ENCODE assay signal across 22 cellular contexts in the genomic region with DNA sequence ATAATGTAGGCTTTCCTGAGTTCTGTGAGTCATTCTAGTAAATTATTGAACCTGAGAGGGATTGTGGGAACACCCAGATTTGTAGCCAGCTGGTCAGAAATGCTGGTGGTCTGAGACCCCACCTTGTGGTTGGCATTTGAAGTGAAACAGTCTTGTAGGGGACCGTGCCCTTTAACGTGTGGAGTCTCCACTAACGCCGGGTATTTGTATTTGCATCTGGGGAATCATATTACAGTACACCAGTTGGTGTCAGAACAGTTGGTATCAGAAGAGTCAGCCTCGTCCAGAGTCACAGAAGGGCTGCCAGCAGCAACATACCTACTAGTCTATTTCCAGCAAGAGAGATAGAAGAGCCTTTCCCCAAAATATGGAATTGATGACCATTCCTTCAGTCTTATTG. TPM values are rescaled to one million over a fixed set of nuclear protein-coding genes. Genes with fewer than 3 reads are reported as not detected.
A peak's percentile ranks its signal among the peaks of the same experiment; 100 is the strongest.
DNase-seq lines count a peak whose midpoint lies in the region; ATAC-seq and TF ChIP-seq lines count a peak whose summit lies in the region.
"Had no signal": no experiment of that assay in that cellular context is flagged by ENCODE, and none has a peak within 500 bp of the region (broad histone marks: within the 10 kb centered on the region; RNA-seq: fewer than 3 reads in every experiment).

No MANE protein-coding gene starts in this region.

- H3K4me2 ChIP-seq in neural progenitor cell = no peak overlapping the region
- H3K4me2 ChIP-seq: KMS-11, SK-N-SH had no signal

- TF ChIP-seq CTCF in heart right ventricle (IDR thresholded peaks at IDR 0.05) = peak in 5 of 9 donors; percentile 10 to 41 (median 29)
- peak; percentile 6 for TF ChIP-seq CTCF in neural progenitor cell (IDR thresholded peaks at IDR 0.05)
- no peak for TF ChIP-seq CTCF in endothelial cell (IDR thresholded peaks at IDR 0.05; ENCODE audit: unreplicated experiment)
- no peak for TF ChIP-seq CTCF in uterus (IDR thresholded peaks at IDR 0.05)

- H3F3A ChIP-seq in neural progenitor cell (ENCODE audit: low read depth) = no peaks in the 10 kb centered on the region

- H3K4me3 Mint-ChIP-seq in neural progenitor cell (no peak overlapping the region), endothelial cell (ENCODE audit: unreplicated experiment) (no peak overlapping the region)
- H3K4me3 Mint-ChIP-seq: effector memory CD8-positive, alpha-beta T cell; naive thymus-derived CD8-positive, alpha-beta T cell had no signal

- H3K9me3 ChIP-seq in heart right ventricle (no peaks in the 10 kb centered on the region), neural progenitor cell (ENCODE audit: low read depth) (no peaks in the 10 kb centered on the region), uterus (no peaks in the 10 kb centered on the region)
- H3K9me3 ChIP-seq: body of pancreas, ovary, SK-N-SH had no signal

- 36 to 50% methylated on average over 5 of the region's 5 CpGs for WGBS in heart right ventricle, 2 donors

- H2AFZ ChIP-seq in neural progenitor cell (replicated peaks) = no peak overlapping the region

- peak; percentile 72 to 95 (median 88) for ATAC-seq in heart right ventricle
- ATAC-seq in HG02642 (IDR thresholded peaks at IDR 0.05; ENCODE audit: poor library complexity, unreplicated experiment) = no peak
- ATAC-seq: body of pancreas; effector memory CD8-positive, alpha-beta T cell; HCT116; naive thymus-derived CD8-positive, alpha-beta T cell had no signal

- H3K4me1 Mint-ChIP-seq in neural progenitor cell (peaks cover 13% of the 10 kb centered on the region), endothelial cell (ENCODE audit: unreplicated experiment) (peaks cover 4% of the 10 kb centered on the region)
- H3K4me1 Mint-ChIP-seq: naive thymus-derived CD8-positive, alpha-beta T cell had no signal

- H3K27me3 ChIP-seq in heart right ventricle = no peaks in the 10 kb centered on the region
- no peaks in the 10 kb centered on the region for H3K27me3 ChIP-seq in neural progenitor cell
- no peaks in the 10 kb centered on the region for H3K27me3 ChIP-seq in uterus
- H3K27me3 ChIP-seq: body of pancreas, ovary had no signal

- no peak for TF ChIP-seq POLR2A in uterus (IDR thresholded peaks at IDR 0.05)

- intact Hi-C loops in heart right ventricle (cut with DNase I) = no loop called here
- intact Hi-C loops in uterus (cut with DNase I; ENCODE audit: low total_unique reads) = no loop called here

- DNase-seq in NCI-H510A treated with DMSO at 0.1 percent for 48 hours (lab: John Stamatoyannopoulos, UW) = peak; percentile 55
- DNase-seq in NCI-H510A (lab: John Stamatoyannopoulos, UW) = no peak
- peak; percentile 72 for DNase-seq in NCI-H524 treated with DMSO at 0.1 percent for 48 hours (lab: John Stamatoyannopoulos, UW)
- DNase-seq in heart right ventricle = peak in 1 of 2 donors; percentile 20
- DNase-seq in neural progenitor cell (ENCODE audit: low spot score) = no peak
- DNase-seq in endothelial cell (ENCODE audit: low spot score) = no peak
- no peak for DNase-seq in uterus
- DNase-seq: activated CD4-positive, alpha-beta T cell treated with anti-CD3 and anti-CD28 coated beads, Interleukin-2, amount 50 U/mL, for 4 hours; activated CD8-positive, alpha-beta memory T cell treated with anti-CD3 and anti-CD28 coated beads, Interleukin-2, amount 50 U/mL, for 4 hours; DMS79; effector memory CD8-positive, alpha-beta T cell; kidney glomerular epithelial cell; mesendoderm; MV-4-11; naive thymus-derived CD8-positive, alpha-beta T cell; ovary; SK-N-SH; T-helper 9 cell had no signal

- H3K27me3 Mint-ChIP-seq in neural progenitor cell (ENCODE audit: insufficient read depth, low read depth) (peaks cover 2% of the 10 kb centered on the region), endothelial cell (ENCODE audit: unreplicated experiment) (no peaks in the 10 kb centered on the region)
- H3K27me3 Mint-ChIP-seq: effector memory CD8-positive, alpha-beta T cell; naive thymus-derived CD8-positive, alpha-beta T cell had no signal

- H3K36me3 ChIP-seq in heart right ventricle (no peaks in the 10 kb centered on the region), neural progenitor cell (no peaks in the 10 kb centered on the region), uterus (no peaks in the 10 kb centered on the region)
- H3K36me3 ChIP-seq: ovary had no signal

- no peak overlapping the region for H3K4me3 ChIP-seq in heart right ventricle
- no peak overlapping the region for H3K4me3 ChIP-seq in neural progenitor cell
- no peak overlapping the region for H3K4me3 ChIP-seq in uterus
- H3K4me3 ChIP-seq: body of pancreas, ovary had no signal

- no peaks in the 10 kb centered on the region for H3K36me3 Mint-ChIP-seq in neural progenitor cell
- peaks cover 10% of the 10 kb centered on the region for H3K36me3 Mint-ChIP-seq in endothelial cell (ENCODE audit: low read depth, unreplicated experiment)

- H3K27ac Mint-ChIP-seq in neural progenitor cell (no peak overlapping the region), endothelial cell (ENCODE audit: unreplicated experiment) (no peak overlapping the region)
- H3K27ac Mint-ChIP-seq: effector memory CD8-positive, alpha-beta T cell; naive thymus-derived CD8-positive, alpha-beta T cell had no signal

- H3K4me1 ChIP-seq in heart right ventricle (peaks cover 0 to 6% (median 0%) of the 10 kb centered on the region in 9 donors), neural progenitor cell (peaks cover 15% of the 10 kb centered on the region), uterus (no peaks in the 10 kb centered on the region)
- H3K4me1 ChIP-seq: body of pancreas had no signal

- no peaks in the 10 kb centered on the region for H3K79me2 ChIP-seq in neural progenitor cell (ENCODE audit: low read depth)

- no peaks in the 10 kb centered on the region for H3K9me3 Mint-ChIP-seq in neural progenitor cell
- H3K9me3 Mint-ChIP-seq in endothelial cell (ENCODE audit: unreplicated experiment) = no peaks in the 10 kb centered on the region
- H3K9me3 Mint-ChIP-seq: effector memory CD8-positive, alpha-beta T cell; naive thymus-derived CD8-positive, alpha-beta T cell had no signal

- no peaks in the 10 kb centered on the region for H4K20me1 ChIP-seq in neural progenitor cell (ENCODE audit: low read depth)

- H3K27ac ChIP-seq in heart right ventricle (peak overlapping the region in 4 of 10 donors; percentile 6 to 44 (median 14)), neural progenitor cell (no peak overlapping the region), uterus (no peak overlapping the region)
- H3K27ac ChIP-seq: body of pancreas, KMS-11, ovary had no signal

- no peak overlapping the region for H3K9ac ChIP-seq in neural progenitor cell
- H3K9ac ChIP-seq: KMS-11, SK-N-SH had no signal

RNA-seq across cellular contexts. Expression of gene PTPN4, which starts 38.3 kb away (rescaled TPM):
- total RNA-seq in heart right ventricle (10 to 100 TPM; 25.9 to 56.1 (median 49.8) TPM), neural progenitor cell (ENCODE audit: low replicate concordance) (51.8 and 52.1 TPM in 2 replicates), endothelial cell (ENCODE audit: unreplicated experiment) (51.0 TPM), uterus (10 to 100 TPM; 35.6 to 61.5 (median 51.6) TPM)
- 1 to 10 TPM; 2.5 to 3.7 TPM for polyA plus RNA-seq in heart right ventricle

RNA-seq across cellular contexts. Expression of gene TMEM177, which starts 42.5 kb away (rescaled TPM):
- total RNA-seq in heart right ventricle (10 to 100 TPM in 5 of 10 donors, 1 to 10 TPM in 5; 8.5 to 14.6 (median 9.8) TPM), neural progenitor cell (ENCODE audit: low replicate concordance) (12.2 and 26.6 TPM in 2 replicates), endothelial cell (ENCODE audit: unreplicated experiment) (20.9 TPM), uterus (10 to 100 TPM in 3 of 4 donors, not detected in 1; 15.1 to 31.0 (median 16.0) TPM)
- 10 to 100 TPM in 1 of 2 donors, 1 to 10 TPM in 1; 4.6 to 11.1 TPM for polyA plus RNA-seq in heart right ventricle

Comparison
In these comparisons a context has a peak if more than half of its experiments do, and no peak if none do; other contexts are left out.
1. DNase-seq: peak in NCI-H510A treated with DMSO at 0.1 percent for 48 hours (single experiment) and NCI-H524 treated with DMSO at 0.1 percent for 48 hours (single experiment); none in NCI-H510A (single experiment), neural progenitor cell (single experiment), endothelial cell (single experiment) and uterus (0 of 2).
2. CTCF ChIP-seq: peak in heart right ventricle (5 of 9) and neural progenitor cell (single experiment); none in endothelial cell (single experiment) and uterus (0 of 4).